Comparison of ENCODE assay signal across 11 cellular contexts in the genomic region with DNA sequence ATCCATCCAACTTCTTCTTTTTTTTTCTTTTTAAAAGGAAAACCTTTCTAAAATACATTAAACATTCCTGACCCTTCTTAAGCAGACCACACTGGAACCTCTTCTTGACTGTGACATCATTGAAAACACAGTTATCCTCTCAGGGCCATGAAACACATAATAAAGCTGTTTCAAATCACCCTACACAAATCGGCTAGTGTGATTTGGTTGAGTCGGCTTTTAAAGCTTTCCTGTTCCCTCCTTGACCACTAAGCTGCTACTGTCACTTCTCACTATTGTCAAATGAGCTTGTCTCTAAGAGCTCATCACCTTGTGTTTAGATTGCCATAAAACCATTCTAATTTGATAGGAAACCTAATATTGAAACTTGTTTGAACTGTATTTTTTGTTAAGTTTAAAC. TPM values are rescaled to one million over a fixed set of nuclear protein-coding genes. Genes with fewer than 3 reads are reported as not detected.
DNase-seq lines count a peak whose midpoint lies in the region; ATAC-seq and TF ChIP-seq lines count a peak whose summit lies in the region.
"Had no signal": no experiment of that assay in that cellular context is flagged by ENCODE, and none has a peak within 500 bp of the region (broad histone marks: within the 10 kb centered on the region; RNA-seq: fewer than 3 reads in every experiment).

No MANE protein-coding gene starts in this region.

- no peaks in the 10 kb centered on the region for H3K27me3 Mint-ChIP-seq in activated T-cell treated with anti-CD3 and anti-CD28 coated beads, Interleukin-2, amount 50 U/mL, for 72 hours (ENCODE audit: low read depth)
- no peaks in the 10 kb centered on the region for H3K27me3 Mint-ChIP-seq in activated naive CD8-positive, alpha-beta T cell treated with anti-CD3 and anti-CD28 coated beads, Interleukin-2, amount 10 ng/mL, durations not matched to agents 7 days and 5 days
- H3K27me3 Mint-ChIP-seq: activated CD4-positive, alpha-beta memory T cell treated with anti-CD3 and anti-CD28 coated beads for 36 hours had no signal

- H3K27me3 ChIP-seq in skeletal muscle satellite cell (ENCODE audit: control insufficient read depth, insufficient read depth, low read length) = no peaks in the 10 kb centered on the region
- no peaks in the 10 kb centered on the region for H3K27me3 ChIP-seq in dorsolateral prefrontal cortex
- H3K27me3 ChIP-seq: Peyer's patch had no signal

- H3K4me3 ChIP-seq in skeletal muscle satellite cell (ENCODE audit: low read length) (no peak overlapping the region), dorsolateral prefrontal cortex (no peak overlapping the region)
- H3K4me3 ChIP-seq: Peyer's patch had no signal

- no peak overlapping the region for H3K9ac ChIP-seq in skeletal muscle satellite cell (ENCODE audit: low read depth, low read length)

- no peaks in the 10 kb centered on the region for H3K9me3 ChIP-seq in skeletal muscle satellite cell (replicated peaks; ENCODE audit: low read length)
- H3K9me3 ChIP-seq: Peyer's patch had no signal

- peaks cover 91% of the 10 kb centered on the region for H3K4me1 Mint-ChIP-seq in activated T-cell treated with anti-CD3 and anti-CD28 coated beads, Interleukin-2, amount 50 U/mL, for 72 hours (ENCODE audit: low read depth)
- peaks cover 56% of the 10 kb centered on the region for H3K4me1 Mint-ChIP-seq in activated naive CD8-positive, alpha-beta T cell treated with anti-CD3 and anti-CD28 coated beads, Interleukin-2, amount 10 ng/mL, durations not matched to agents 7 days and 5 days

- peak overlapping the region; percentile 57 to 74 for H3K4me3 Mint-ChIP-seq in activated T-cell treated with anti-CD3 and anti-CD28 coated beads, Interleukin-2, amount 50 U/mL, for 72 hours
- peak overlapping the region; percentile 34 for H3K4me3 Mint-ChIP-seq in activated naive CD8-positive, alpha-beta T cell treated with anti-CD3 and anti-CD28 coated beads, Interleukin-2, amount 10 ng/mL, durations not matched to agents 7 days and 5 days
- H3K4me3 Mint-ChIP-seq: activated CD4-positive, alpha-beta memory T cell treated with anti-CD3 and anti-CD28 coated beads for 36 hours had no signal

- no peak for TF ChIP-seq CTCF in dorsolateral prefrontal cortex (IDR thresholded peaks at IDR 0.05 in 54 of 56, conservative IDR thresholded peaks at IDR 0.05 in 2 of 56; ENCODE audit: low read depth in 1 of 56, partially characterized antibody in 56 of 56)

- peak; percentile 28 to 39 for ATAC-seq in activated T-cell treated with anti-CD3 and anti-CD28 coated beads, Interleukin-2, amount 50 U/mL, for 72 hours (replicated peaks in 1 of 2)
- ATAC-seq in activated naive CD8-positive, alpha-beta T cell treated with anti-CD3 and anti-CD28 coated beads, Interleukin-2, amount 10 ng/mL, durations not matched to agents 7 days and 5 days (ENCODE audit: low read depth) = no peak
- ATAC-seq in GM19023 (IDR thresholded peaks at IDR 0.05; ENCODE audit: unreplicated experiment) = no peak
- ATAC-seq: sciatic nerve had no signal

- H3K27ac Mint-ChIP-seq in activated T-cell treated with anti-CD3 and anti-CD28 coated beads, Interleukin-2, amount 50 U/mL, for 72 hours = peak overlapping the region; percentile 62
- H3K27ac Mint-ChIP-seq in activated naive CD8-positive, alpha-beta T cell treated with anti-CD3 and anti-CD28 coated beads, Interleukin-2, amount 10 ng/mL, durations not matched to agents 7 days and 5 days = no peak overlapping the region
- H3K27ac Mint-ChIP-seq: activated CD4-positive, alpha-beta memory T cell treated with anti-CD3 and anti-CD28 coated beads for 36 hours had no signal

- H3K36me3 Mint-ChIP-seq in activated T-cell treated with anti-CD3 and anti-CD28 coated beads, Interleukin-2, amount 50 U/mL, for 72 hours (ENCODE audit: insufficient read depth in 2 of 2) = peaks cover 6 to 10% of the 10 kb centered on the region in 2 donors
- H3K36me3 Mint-ChIP-seq in activated naive CD8-positive, alpha-beta T cell treated with anti-CD3 and anti-CD28 coated beads, Interleukin-2, amount 10 ng/mL, durations not matched to agents 7 days and 5 days = peaks cover 16% of the 10 kb centered on the region

- no peak overlapping the region for H3K27ac ChIP-seq in dorsolateral prefrontal cortex
- H3K27ac ChIP-seq: Peyer's patch had no signal

- POLR2A ChIA-PET in activated naive CD8-positive, alpha-beta T cell treated with anti-CD3 and anti-CD28 coated beads, Interleukin-2, amount 10 ng/mL, durations not matched to agents 7 days and 5 days (lab: Charles Lee) = no interaction called here

- intact Hi-C loops in dorsolateral prefrontal cortex (cut with DNase I) = no loop called here

- DNase-seq in activated T-cell treated with anti-CD3 and anti-CD28 coated beads, Interleukin-2, amount 50 U/mL, for 72 hours = no peak
- no peak for DNase-seq in activated T-cell treated with anti-CD3 and anti-CD28 coated beads, Interleukin-2, amount 50 U/mL, for 48 hours
- peak; percentile 4 for DNase-seq in MV-4-11 (lab: John Stamatoyannopoulos, UW)
- DNase-seq in activated naive CD8-positive, alpha-beta T cell treated with anti-CD3 and anti-CD28 coated beads, Interleukin-2, amount 10 ng/mL, durations not matched to agents 7 days and 5 days = no peak
- no peak for DNase-seq in GOT3 (lab: John Stamatoyannopoulos, UW)
- DNase-seq in dorsolateral prefrontal cortex = no peak
- DNase-seq: activated CD4-positive, alpha-beta memory T cell treated with anti-CD3 and anti-CD28 coated beads for 36 hours; Peyer's patch had no signal

- peak overlapping the region; percentile 13 for H3K4me2 ChIP-seq in skeletal muscle satellite cell (ENCODE audit: low read length)

- H3K9me3 Mint-ChIP-seq in activated T-cell treated with anti-CD3 and anti-CD28 coated beads, Interleukin-2, amount 50 U/mL, for 72 hours = no peaks in the 10 kb centered on the region
- no peaks in the 10 kb centered on the region for H3K9me3 Mint-ChIP-seq in activated naive CD8-positive, alpha-beta T cell treated with anti-CD3 and anti-CD28 coated beads, Interleukin-2, amount 10 ng/mL, durations not matched to agents 7 days and 5 days
- H3K9me3 Mint-ChIP-seq: activated CD4-positive, alpha-beta memory T cell treated with anti-CD3 and anti-CD28 coated beads for 36 hours had no signal

- peaks cover 55% of the 10 kb centered on the region for H3K4me1 ChIP-seq in skeletal muscle satellite cell (ENCODE audit: control insufficient read depth, insufficient read depth, low read length)

- H3K36me3 ChIP-seq in skeletal muscle satellite cell (ENCODE audit: insufficient read depth, low read length) = peaks cover 5% of the 10 kb centered on the region
- H3K36me3 ChIP-seq: Peyer's patch had no signal

RNA-seq across cellular contexts. Expression of gene USP24, which starts 5.9 kb away (rescaled TPM):
- total RNA-seq in activated T-cell treated with anti-CD3 and anti-CD28 coated beads, Interleukin-2, amount 50 U/mL, for 72 hours = 10 to 100 TPM; 46.1 to 46.2 TPM
- 10 to 100 TPM; 53.8 to 63.7 TPM for total RNA-seq in activated naive CD8-positive, alpha-beta T cell treated with anti-CD3 and anti-CD28 coated beads, Interleukin-2, amount 10 ng/mL, durations not matched to agents 7 days and 5 days
- total RNA-seq in skeletal muscle satellite cell (2012; rRNA removed) = 29.2 and 34.7 TPM in 2 replicates
- total RNA-seq in dorsolateral prefrontal cortex = 10 to 100 TPM; 40.6 to 86.1 (median 55.6) TPM

Comparison
In these comparisons a context has a peak if more than half of its experiments do, and no peak if none do; other contexts are left out.
1. ATAC-seq: peak in activated T-cell treated with anti-CD3 and anti-CD28 coated beads, Interleukin-2, amount 50 U/mL, for 72 hours (2 of 2); none in activated naive CD8-positive, alpha-beta T cell treated with anti-CD3 and anti-CD28 coated beads, Interleukin-2, amount 10 ng/mL, durations not matched to agents 7 days and 5 days (single experiment) and GM19023 (single experiment).